Comparison of ENCODE assay signal across 16 cellular contexts in the genomic region with DNA sequence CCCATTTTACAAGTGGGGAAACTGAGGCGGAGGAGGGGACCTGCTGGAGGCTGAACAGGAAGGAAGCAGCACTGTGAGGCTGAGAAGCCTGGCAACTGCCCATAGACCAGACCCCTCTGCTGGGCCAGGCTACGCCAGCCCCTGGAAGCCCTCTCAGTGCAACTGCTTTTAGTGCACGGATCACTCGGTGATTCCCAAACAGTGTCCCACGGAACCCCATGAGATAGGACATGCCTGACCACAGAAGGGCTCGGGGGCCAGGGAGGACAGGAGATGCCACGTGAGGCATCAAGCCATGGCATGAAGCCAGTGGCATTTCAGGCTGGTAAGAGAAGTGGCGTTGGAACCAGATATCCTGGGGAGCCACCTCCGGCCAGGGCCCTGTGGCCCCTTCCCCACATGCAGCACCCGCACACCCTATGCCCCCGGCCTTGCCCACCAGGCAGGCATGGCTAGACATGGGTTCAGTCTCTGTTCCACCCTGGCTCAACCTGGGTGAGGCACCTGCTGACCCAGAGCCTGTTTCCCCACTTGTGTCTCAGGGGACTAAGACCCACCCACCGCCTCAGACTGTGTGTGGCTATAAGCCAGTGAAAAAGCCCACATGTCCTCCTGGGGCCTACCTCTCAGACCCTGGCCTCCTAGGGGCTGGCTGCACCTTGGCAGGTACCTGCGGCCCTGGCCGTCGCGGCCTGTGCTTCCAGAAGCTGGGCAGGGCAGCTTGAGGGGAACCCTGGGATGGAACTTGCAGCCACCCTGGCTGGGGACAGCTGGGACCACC.
"Had no signal": no experiment of that assay in that cellular context is flagged by ENCODE, and none has a peak within 500 bp of the region (broad histone marks: within the 10 kb centered on the region; RNA-seq: fewer than 3 reads in every experiment).

No MANE protein-coding gene starts in this region.

- H3K36me3 Mint-ChIP-seq: naive B cell had no signal

- H3K9me3 Mint-ChIP-seq: activated CD4-positive, alpha-beta T cell treated with anti-CD3 and anti-CD28 coated beads, Interleukin-2, amount 10 ng/mL, durations not matched to agents 24 days and 14 days; activated CD8-positive, alpha-beta T cell treated with anti-CD3 and anti-CD28 coated beads for 36 hours; activated naive CD4-positive, alpha-beta T cell treated with anti-CD3 and anti-CD28 coated beads for 36 hours; activated T-cell treated with anti-CD3 and anti-CD28 coated beads, Interleukin-2, amount 50 U/mL, for 24 hours; naive B cell; neural crest cell had no signal

- H3K4me3 ChIP-seq: ovary had no signal

- H3K4me3 Mint-ChIP-seq: activated CD4-positive, alpha-beta T cell treated with anti-CD3 and anti-CD28 coated beads, Interleukin-2, amount 10 ng/mL, durations not matched to agents 24 days and 14 days; activated CD8-positive, alpha-beta T cell treated with anti-CD3 and anti-CD28 coated beads for 36 hours; activated naive CD4-positive, alpha-beta T cell treated with anti-CD3 and anti-CD28 coated beads for 36 hours; activated T-cell treated with anti-CD3 and anti-CD28 coated beads, Interleukin-2, amount 50 U/mL, for 24 hours; naive B cell; neural crest cell had no signal

- H3K27ac ChIP-seq: brain microvascular endothelial cell, ovary had no signal

- H3K27ac Mint-ChIP-seq: activated CD4-positive, alpha-beta T cell treated with anti-CD3 and anti-CD28 coated beads, Interleukin-2, amount 10 ng/mL, durations not matched to agents 24 days and 14 days; activated CD8-positive, alpha-beta T cell treated with anti-CD3 and anti-CD28 coated beads for 36 hours; activated naive CD4-positive, alpha-beta T cell treated with anti-CD3 and anti-CD28 coated beads for 36 hours; activated T-cell treated with anti-CD3 and anti-CD28 coated beads, Interleukin-2, amount 50 U/mL, for 24 hours had no signal

- H3K36me3 ChIP-seq: brain microvascular endothelial cell, ovary had no signal

- ATAC-seq: activated CD8-positive, alpha-beta T cell treated with anti-CD3 and anti-CD28 coated beads for 36 hours had no signal

- H3K27me3 ChIP-seq: brain microvascular endothelial cell, ovary had no signal

- H3K4me1 Mint-ChIP-seq: activated CD4-positive, alpha-beta T cell treated with anti-CD3 and anti-CD28 coated beads, Interleukin-2, amount 10 ng/mL, durations not matched to agents 24 days and 14 days; naive B cell; neural crest cell had no signal

- H3K9me3 ChIP-seq: ovary had no signal

- FAIRE-seq: frontal cortex had no signal

- DNase-seq: activated CD4-positive, alpha-beta T cell treated with anti-CD3 and anti-CD28 coated beads, Interleukin-2, amount 10 ng/mL, durations not matched to agents 24 days and 14 days; activated CD4-positive, CD25-positive, alpha-beta regulatory T cell; activated CD8-positive, alpha-beta T cell treated with anti-CD3 and anti-CD28 coated beads for 36 hours; activated naive CD4-positive, alpha-beta T cell treated with anti-CD3 and anti-CD28 coated beads for 36 hours; activated T-cell treated with anti-CD3 and anti-CD28 coated beads, Interleukin-2, amount 50 U/mL, for 24 hours; cortex of kidney; naive B cell; stimulated activated CD4-positive, alpha-beta T cell treated with anti-CD3 and anti-CD28 coated beads, Interleukin-12 subunit alpha, Interleukin-12 subunit beta, amount 100 ng/mL, for 4 hours; stimulated activated CD4-positive, alpha-beta T cell treated with anti-CD3 and anti-CD28 coated beads, Interleukin-1b, Interleukin-23, amount 100 ng/mL, for 48 hours; stimulated activated CD8-positive, alpha-beta memory T cell treated with anti-CD3 and anti-CD28 coated beads, Interleukin-4, amount 100 ng/mL, for 48 hours; stimulated activated naive CD4-positive, alpha-beta T cell; T1000 had no signal
